12 cellular contexts compared by ENCODE assay signal in genomic region chr12:130994821-130995375, GRCh38.
"Had no signal": no experiment of that assay in that cellular context is flagged by ENCODE, and none has a peak within 500 bp of the region (broad histone marks: within the 10 kb centered on the region; RNA-seq: fewer than 3 reads in every experiment).

No MANE protein-coding gene starts in this region.

- H3K4me1 ChIP-seq: gastrocnemius medialis, vagina had no signal

- DNase-seq: activated T-cell treated with anti-CD3 and anti-CD28 coated beads, Interleukin-2, amount 50 U/mL, for 1 hour; amniotic stem cell; effector memory CD4-positive, alpha-beta T cell; gastrocnemius medialis; kidney; thyroid gland had no signal

- H3K27ac ChIP-seq: gastrocnemius medialis, skin epidermis, vagina had no signal

- H3K27me3 ChIP-seq: gastrocnemius medialis, thyroid gland, vagina had no signal

- H3K4me3 ChIP-seq: gastrocnemius medialis, skin epidermis, thyroid gland, vagina had no signal

- H3K9me3 ChIP-seq: gastrocnemius medialis, thyroid gland, vagina had no signal

- ATAC-seq: gastrocnemius medialis had no signal

- H3K4me3 Mint-ChIP-seq: activated naive CD4-positive, alpha-beta T cell treated with anti-CD3 and anti-CD28 coated beads, Interleukin-2, amount 50 U/mL, for 24 hours; brain; nephron; T-helper 1 cell treated with Interleukin-12 subunit alpha and Interleukin-12 subunit beta and Interleukin-4 antibody, amounts not matched to agents 30 μg/mL and 1 μg/mL, for 36 hours had no signal

- H3K36me3 Mint-ChIP-seq: activated naive CD4-positive, alpha-beta T cell treated with anti-CD3 and anti-CD28 coated beads, Interleukin-2, amount 50 U/mL, for 24 hours had no signal

- H3K36me3 ChIP-seq: gastrocnemius medialis, thyroid gland, vagina had no signal

- H3K4me1 Mint-ChIP-seq: activated naive CD4-positive, alpha-beta T cell treated with anti-CD3 and anti-CD28 coated beads, Interleukin-2, amount 50 U/mL, for 24 hours had no signal

- H3K9me3 Mint-ChIP-seq: activated naive CD4-positive, alpha-beta T cell treated with anti-CD3 and anti-CD28 coated beads, Interleukin-2, amount 50 U/mL, for 24 hours had no signal

- H3K27ac Mint-ChIP-seq: activated naive CD4-positive, alpha-beta T cell treated with anti-CD3 and anti-CD28 coated beads, Interleukin-2, amount 50 U/mL, for 24 hours; brain; nephron; T-helper 1 cell treated with Interleukin-12 subunit alpha and Interleukin-12 subunit beta and Interleukin-4 antibody, amounts not matched to agents 30 μg/mL and 1 μg/mL, for 36 hours had no signal
